ENCODE assay signal across 32 cellular contexts in the genomic region with DNA sequence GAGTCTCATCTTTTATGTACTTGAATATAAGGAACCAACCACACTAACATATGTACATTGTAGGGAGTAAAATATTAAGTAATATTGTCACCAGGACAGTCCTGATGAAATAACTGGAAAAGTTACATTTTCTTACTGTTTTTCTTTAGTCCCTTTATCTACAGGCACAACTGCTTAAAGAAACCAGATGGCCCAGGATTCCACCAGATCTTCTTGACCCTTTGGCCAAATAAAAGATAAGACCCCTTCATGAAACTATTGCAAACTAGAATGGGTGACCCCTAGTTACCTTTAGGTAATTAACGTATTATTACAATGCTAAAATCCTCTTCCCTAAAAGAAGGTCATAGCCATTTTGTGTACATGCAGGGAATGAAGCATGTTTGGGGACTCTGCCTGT.
"Had no signal": no experiment of that assay in that cellular context is flagged by ENCODE, and none has a peak within 500 bp of the region (broad histone marks: within the 10 kb centered on the region; RNA-seq: fewer than 3 reads in every experiment).

No MANE protein-coding gene starts in this region.

- H3K9me3 ChIP-seq: ascending aorta had no signal

- ATAC-seq: activated CD4-positive, alpha-beta T cell treated with anti-CD3 and anti-CD28 coated beads for 36 hours; activated CD4-positive, CD25-positive, alpha-beta regulatory T cell treated with anti-CD3 and anti-CD28 coated beads, Interleukin-2, amount 50 U/mL, for 24 hours; activated CD8-positive, alpha-beta memory T cell treated with anti-CD3 and anti-CD28 coated beads, Interleukin-2, amount 10 ng/mL, durations not matched to agents 7 days and 5 days; activated CD8-positive, alpha-beta T cell treated with anti-CD3 and anti-CD28 coated beads, Interleukin-2, amount 10 ng/mL, durations not matched to agents 7 days and 5 days; activated naive CD8-positive, alpha-beta T cell treated with anti-CD3 and anti-CD28 coated beads, Interleukin-2, amount 50 U/mL, for 24 hours; WTC11 had no signal

- H3K4me1 ChIP-seq: ascending aorta had no signal

- H3K27me3 ChIP-seq: ascending aorta, cardiac muscle cell had no signal

- H3K27ac ChIP-seq: ascending aorta, cardiac muscle cell, WERI-Rb-1 had no signal

- H3K4me3 ChIP-seq: ascending aorta, cardiac muscle cell had no signal

- FAIRE-seq: bronchial epithelial cell had no signal

- DNase-seq: activated CD4-positive, alpha-beta memory T cell treated with anti-CD3 and anti-CD28 coated beads, Interleukin-2, amount 10 ng/mL, durations not matched to agents 7 days and 5 days; activated CD4-positive, alpha-beta T cell treated with anti-CD3 and anti-CD28 coated beads for 1 hour; activated CD4-positive, alpha-beta T cell treated with anti-CD3 and anti-CD28 coated beads for 36 hours; activated CD4-positive, alpha-beta T cell treated with anti-CD3 and anti-CD28 coated beads for 48 hours; activated CD4-positive, alpha-beta T cell treated with anti-CD3 and anti-CD28 coated beads, Interleukin-2, amount 10 ng/mL, durations not matched to agents 7 days and 5 days; activated CD4-positive, alpha-beta T cell treated with anti-CD3 and anti-CD28 coated beads, Interleukin-2, amount 50 U/mL, for 48 hours; activated CD4-positive, CD25-positive, alpha-beta regulatory T cell; activated CD8-positive, alpha-beta memory T cell treated with anti-CD3 and anti-CD28 coated beads for 24 hours; activated CD8-positive, alpha-beta memory T cell treated with anti-CD3 and anti-CD28 coated beads, Interleukin-2, amount 10 ng/mL, durations not matched to agents 7 days and 5 days; activated CD8-positive, alpha-beta memory T cell treated with anti-CD3 and anti-CD28 coated beads, Interleukin-2, amount 50 U/mL, for 48 hours; activated CD8-positive, alpha-beta T cell treated with anti-CD3 and anti-CD28 coated beads, Interleukin-2, amount 10 ng/mL, durations not matched to agents 7 days and 5 days; activated effector memory CD4-positive, alpha-beta T cell treated with Interleukin-2 at 50 U/mL for 16 hours; activated gamma-delta T cell; activated naive CD4-positive, alpha-beta T cell treated with anti-CD3 and anti-CD28 coated beads, Interleukin-2, amount 10 ng/mL, durations not matched to agents 7 days and 5 days; activated naive CD4-positive, alpha-beta T cell treated with Interleukin-2 at 50 U/mL for 16 hours; activated naive CD8-positive, alpha-beta T cell treated with anti-CD3 and anti-CD28 coated beads, Interleukin-2, amount 10 ng/mL, durations not matched to agents 7 days and 5 days; activated naive CD8-positive, alpha-beta T cell treated with anti-CD3 and anti-CD28 coated beads, Interleukin-2, amount 50 U/mL, for 24 hours; activated T-cell treated with anti-CD3 and anti-CD28 coated beads, Interleukin-2, amount 50 U/mL, for 24 hours; activated T-cell treated with anti-CD3 and anti-CD28 coated beads, Interleukin-2, amount 50 U/mL, for 48 hours; amygdala; anterior cingulate cortex; caudate nucleus; cerebellar nuclear complex; T-helper 1 cell; T-helper 2 cell; T-helper 9 cell; WERI-Rb-1 had no signal

- H3K36me3 ChIP-seq: ascending aorta, cardiac muscle cell, WERI-Rb-1 had no signal
